ENCODE assay signal across 22 cellular contexts in genomic region chr1:61616830-61617229, GRCh38.
"Had no signal": no experiment of that assay in that cellular context is flagged by ENCODE, and none has a peak within 500 bp of the region (broad histone marks: within the 10 kb centered on the region; RNA-seq: fewer than 3 reads in every experiment).

No MANE protein-coding gene starts in this region.

- H3K9me3 ChIP-seq: lower lobe of right lung, ovary, psoas muscle, right atrium auricular region, spleen, tibial nerve, uterus had no signal

- H3K9me3 Mint-ChIP-seq: activated T-cell treated with anti-CD3 and anti-CD28 coated beads, Interleukin-2, amount 50 U/mL, for 24 hours; activated T-helper 2 cell treated with anti-CD3 and anti-CD28 coated beads, Interferon-gamma antibody, Interleukin-2, Interleukin-4, amounts not matched to agents 10 μg/mL and 5 μg/mL and 100 μg/mL, durations not matched to agents 14 hours and 24 hours and 36 hours; natural killer cell; stimulated activated naive CD8-positive, alpha-beta T cell treated with anti-CD3 and anti-CD28 coated beads, Interleukin-15, Interleukin-2, amounts not matched to agents 100 ng/mL and 50 ng/mL, for 24 hours; T-helper 1 cell treated with Interleukin-12 subunit alpha and Interleukin-12 subunit beta and Interleukin-4 antibody, amounts not matched to agents 30 μg/mL and 1 μg/mL, for 36 hours had no signal

- H3K36me3 Mint-ChIP-seq: activated naive CD8-positive, alpha-beta T cell; natural killer cell had no signal

- H3K4me3 ChIP-seq: cardiac muscle cell, lower lobe of right lung, ovary, psoas muscle, right atrium auricular region, spleen, tibial nerve, uterus had no signal

- H3K27me3 Mint-ChIP-seq: activated T-cell treated with anti-CD3 and anti-CD28 coated beads, Interleukin-2, amount 50 U/mL, for 24 hours; stimulated activated naive CD8-positive, alpha-beta T cell treated with anti-CD3 and anti-CD28 coated beads, Interleukin-15, Interleukin-2, amounts not matched to agents 100 ng/mL and 50 ng/mL, for 24 hours had no signal

- ATAC-seq: left lobe of liver, natural killer cell, psoas muscle had no signal

- H3K27ac ChIP-seq: cardiac muscle cell, lower lobe of right lung, ovary, psoas muscle, right atrium auricular region, tibial nerve, uterus, VCaP had no signal

- H3K4me1 Mint-ChIP-seq: natural killer cell had no signal

- H3K4me3 Mint-ChIP-seq: activated naive CD8-positive, alpha-beta T cell; activated T-cell treated with anti-CD3 and anti-CD28 coated beads, Interleukin-2, amount 50 U/mL, for 24 hours; natural killer cell; stimulated activated naive CD8-positive, alpha-beta T cell treated with anti-CD3 and anti-CD28 coated beads, Interleukin-15, Interleukin-2, amounts not matched to agents 100 ng/mL and 50 ng/mL, for 24 hours; T-helper 1 cell treated with Interleukin-12 subunit alpha and Interleukin-12 subunit beta and Interleukin-4 antibody, amounts not matched to agents 30 μg/mL and 1 μg/mL, for 36 hours had no signal

- H3K27me3 ChIP-seq: cardiac muscle cell, ovary, right atrium auricular region, spleen, tibial nerve, uterus had no signal

- H3K27ac Mint-ChIP-seq: activated naive CD8-positive, alpha-beta T cell; activated T-cell treated with anti-CD3 and anti-CD28 coated beads, Interleukin-2, amount 50 U/mL, for 24 hours; activated T-helper 2 cell treated with anti-CD3 and anti-CD28 coated beads, Interferon-gamma antibody, Interleukin-2, Interleukin-4, amounts not matched to agents 10 μg/mL and 5 μg/mL and 100 μg/mL, durations not matched to agents 14 hours and 24 hours and 36 hours; natural killer cell; stimulated activated naive CD8-positive, alpha-beta T cell treated with anti-CD3 and anti-CD28 coated beads, Interleukin-15, Interleukin-2, amounts not matched to agents 100 ng/mL and 50 ng/mL, for 24 hours; T-helper 1 cell treated with Interleukin-12 subunit alpha and Interleukin-12 subunit beta and Interleukin-4 antibody, amounts not matched to agents 30 μg/mL and 1 μg/mL, for 36 hours had no signal

- DNase-seq: activated CD4-positive, alpha-beta T cell treated with anti-CD3 and anti-CD28 coated beads, Interleukin-2, amount 50 U/mL, for 1 hour; activated CD4-positive, CD25-positive, alpha-beta regulatory T cell treated with anti-CD3 and anti-CD28 coated beads, Interleukin-2, amount 50 U/mL, for 72 hours; activated naive CD4-positive, alpha-beta T cell; activated T-cell treated with anti-CD3 and anti-CD28 coated beads, Interleukin-2, amount 50 U/mL, for 24 hours; foreskin melanocyte; lower lobe of right lung; natural killer cell; ovary; psoas muscle; spleen; stimulated activated CD4-positive, alpha-beta T cell treated with anti-CD3 and anti-CD28 coated beads, Interleukin-4, amount 100 ng/mL, for 4 hours; substantia nigra; uterus had no signal

- H3K36me3 ChIP-seq: cardiac muscle cell, lower lobe of right lung, ovary, right atrium auricular region, spleen, tibial nerve, uterus had no signal

- H3K4me1 ChIP-seq: lower lobe of right lung, psoas muscle, right atrium auricular region, tibial nerve, uterus had no signal
